In genomic region chr9:93869863-93870262, GRCh38 we compare ENCODE assay signal across 28 cellular contexts.
"Had no signal": no experiment of that assay in that cellular context is flagged by ENCODE, and none has a peak within 500 bp of the region (broad histone marks: within the 10 kb centered on the region; RNA-seq: fewer than 3 reads in every experiment).

No MANE protein-coding gene starts in this region.

- H3K27ac Mint-ChIP-seq: naive thymus-derived CD4-positive, alpha-beta T cell; stimulated activated effector memory CD8-positive, alpha-beta T cell treated with anti-CD3 and anti-CD28 coated beads, Interleukin-12 subunit alpha, Interleukin-12 subunit beta, amount 100 ng/mL, for 72 hours had no signal

- H3K4me3 ChIP-seq: colonic mucosa, gastrocnemius medialis, left lung, prostate gland, right atrium auricular region, sigmoid colon, testis, tibial artery, upper lobe of left lung had no signal

- H3K27me3 ChIP-seq: colonic mucosa, gastrocnemius medialis, right atrium auricular region, testis, upper lobe of left lung had no signal

- H3K4me1 Mint-ChIP-seq: central memory CD8-positive, alpha-beta T cell; naive thymus-derived CD4-positive, alpha-beta T cell; stimulated activated effector memory CD8-positive, alpha-beta T cell treated with anti-CD3 and anti-CD28 coated beads, Interleukin-12 subunit alpha, Interleukin-12 subunit beta, amount 100 ng/mL, for 72 hours had no signal

- H3K9me3 ChIP-seq: colonic mucosa, neutrophil, prostate gland, testis had no signal

- H3K4me1 ChIP-seq: colonic mucosa, gastrocnemius medialis, left lung, prostate gland, right atrium auricular region, sigmoid colon, testis, tibial artery, upper lobe of left lung had no signal

- FAIRE-seq: endometrium, urothelium cell line had no signal

- H3K4me3 Mint-ChIP-seq: central memory CD8-positive, alpha-beta T cell; naive thymus-derived CD4-positive, alpha-beta T cell; nephron progenitor cell; stimulated activated effector memory CD8-positive, alpha-beta T cell treated with anti-CD3 and anti-CD28 coated beads, Interleukin-12 subunit alpha, Interleukin-12 subunit beta, amount 100 ng/mL, for 72 hours had no signal

- H3K36me3 Mint-ChIP-seq: stimulated activated effector memory CD8-positive, alpha-beta T cell treated with anti-CD3 and anti-CD28 coated beads, Interleukin-12 subunit alpha, Interleukin-12 subunit beta, amount 100 ng/mL, for 72 hours had no signal

- H3K27ac ChIP-seq: colonic mucosa, gastrocnemius medialis, left lung, neutrophil, prostate gland, right atrium auricular region, sigmoid colon, testis, tibial artery, upper lobe of left lung had no signal

- H3K36me3 ChIP-seq: colonic mucosa, gastrocnemius medialis, left lung, neutrophil, prostate gland, right atrium auricular region, sigmoid colon, tibial artery, upper lobe of left lung had no signal

- DNase-seq: colonic mucosa; dermis blood vessel endothelial cell; effector memory CD4-positive, alpha-beta T cell; foreskin fibroblast; gastrocnemius medialis; head of caudate nucleus; left cardiac atrium; mammary epithelial cell; mesendoderm; midbrain; naive thymus-derived CD4-positive, alpha-beta T cell; nephron progenitor cell; sigmoid colon; stimulated activated CD4-positive, alpha-beta T cell treated with anti-CD3 and anti-CD28 coated beads, Interleukin-2, amount 100 ng/mL, for 24 hours; stimulated activated CD4-positive, alpha-beta T cell treated with anti-CD3 and anti-CD28 coated beads, Interleukin-4, amount 100 ng/mL, for 24 hours; stimulated activated naive CD8-positive, alpha-beta T cell treated with anti-CD3 and anti-CD28 coated beads, Interleukin-15, Interleukin-2, amounts not matched to agents 100 U/mL and 50 U/mL, for 24 hours; substantia nigra; testis; tibial artery had no signal

- ATAC-seq: gastrocnemius medialis; left cardiac atrium; left lung; naive thymus-derived CD4-positive, alpha-beta T cell; stimulated activated effector memory CD8-positive, alpha-beta T cell treated with anti-CD3 and anti-CD28 coated beads, Interleukin-12 subunit alpha, Interleukin-12 subunit beta, amount 100 ng/mL, for 72 hours; stimulated activated naive CD8-positive, alpha-beta T cell treated with anti-CD3 and anti-CD28 coated beads, Interleukin-15, Interleukin-2, amounts not matched to agents 100 U/mL and 50 U/mL, for 24 hours had no signal
